Comparison of ENCODE assay signal across 16 cellular contexts in the genomic region with DNA sequence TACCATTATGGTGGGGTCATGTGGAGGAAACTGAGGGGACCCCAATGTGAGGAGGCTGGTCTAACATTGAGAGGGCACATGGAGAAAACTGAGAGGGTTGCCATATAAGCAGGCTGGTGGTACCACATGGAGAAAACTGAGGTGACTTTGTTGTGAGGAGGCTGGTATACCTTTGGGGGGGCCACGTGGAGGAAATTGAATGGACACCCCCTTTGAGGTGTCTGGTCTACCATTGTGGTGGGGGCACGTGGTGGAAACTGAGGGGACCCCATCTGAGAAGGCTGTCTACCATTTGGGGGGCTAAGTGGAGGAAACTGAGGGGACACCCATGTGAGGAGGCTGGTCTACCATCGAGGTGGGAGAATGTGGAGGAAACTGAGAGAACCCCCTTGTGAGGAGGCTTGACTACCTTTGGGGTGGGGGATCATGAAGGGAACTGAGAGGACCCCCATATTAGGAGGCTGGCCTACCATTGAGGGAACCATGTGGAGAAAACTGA.
DNase-seq lines count a peak whose midpoint lies in the region; ATAC-seq and TF ChIP-seq lines count a peak whose summit lies in the region.
"Had no signal": no experiment of that assay in that cellular context is flagged by ENCODE, and none has a peak within 500 bp of the region (broad histone marks: within the 10 kb centered on the region; RNA-seq: fewer than 3 reads in every experiment).

No MANE protein-coding gene starts in this region.

- no peaks in the 10 kb centered on the region for H3K9me3 ChIP-seq in RWPE2 (ENCODE audit: severe bottlenecking)
- H3K9me3 ChIP-seq: HAP-1 had no signal

- no peak overlapping the region for H3K4me3 ChIP-seq in RWPE2 (ENCODE audit: severe bottlenecking)
- H3K4me3 ChIP-seq: HAP-1 had no signal

- TF ChIP-seq CTCF in RWPE2 (IDR thresholded peaks at IDR 0.05; ENCODE audit: poor library complexity, severe bottlenecking), result no peak
- TF ChIP-seq CTCF in glutamatergic neuron (IDR thresholded peaks at IDR 0.05; ENCODE audit: partially characterized antibody, unreplicated experiment), result no peak

- H3K27me3 ChIP-seq in RWPE2 (ENCODE audit: insufficient read depth, poor library complexity, severe bottlenecking), result no peaks in the 10 kb centered on the region

- H3K27ac ChIP-seq in RWPE2 (ENCODE audit: poor library complexity, severe bottlenecking), result no peak overlapping the region
- H3K27ac ChIP-seq: C4-2B had no signal

- no peak overlapping the region for H3K4me3 Mint-ChIP-seq in glutamatergic neuron (ENCODE audit: unreplicated experiment)

- ATAC-seq in RWPE2 (ENCODE audit: low read depth) (no peak), HG03469 (IDR thresholded peaks at IDR 0.05; ENCODE audit: unreplicated experiment) (no peak), GM21515 (IDR thresholded peaks at IDR 0.05; ENCODE audit: unreplicated experiment) (no peak)

- no peaks in the 10 kb centered on the region for H3K36me3 ChIP-seq in RWPE2 (ENCODE audit: low read depth)
- H3K36me3 ChIP-seq: HAP-1 had no signal

- H3K9me3 Mint-ChIP-seq in glutamatergic neuron (ENCODE audit: unreplicated experiment), result peaks cover 23% of the 10 kb centered on the region

- peaks cover 37% of the 10 kb centered on the region for H3K27me3 Mint-ChIP-seq in glutamatergic neuron (ENCODE audit: unreplicated experiment)

- peak; percentile 44 for DNase-seq in activated CD8-positive, alpha-beta memory T cell treated with anti-CD3 and anti-CD28 coated beads for 24 hours
- DNase-seq in activated CD8-positive, alpha-beta memory T cell treated with anti-CD3 and anti-CD28 coated beads, Interleukin-2, amount 50 U/mL, for 4 hours, result no peak
- DNase-seq in RWPE2 (ENCODE audit: low spot score) (peak; percentile 17), glutamatergic neuron (peak; percentile 4), AML-193 (lab: John Stamatoyannopoulos, UW) (no peak)
- peak; percentile 11 for DNase-seq in stimulated activated CD8-positive, alpha-beta memory T cell treated with anti-CD3 and anti-CD28 coated beads, Interleukin-4, amount 100 ng/mL, for 48 hours
- DNase-seq: COR-L47, DMS53, NCI-H1417, NCI-H2029, NCI-H2171 treated with DMSO at 0.1 percent for 48 hours, NCI-H510A had no signal

- H3K27ac Mint-ChIP-seq in glutamatergic neuron (ENCODE audit: unreplicated experiment), result no peak overlapping the region

- peaks cover 58% of the 10 kb centered on the region for H3K36me3 Mint-ChIP-seq in glutamatergic neuron (ENCODE audit: unreplicated experiment)

- H3K4me1 Mint-ChIP-seq in glutamatergic neuron (ENCODE audit: low read depth, unreplicated experiment), result no peaks in the 10 kb centered on the region

- no peaks in the 10 kb centered on the region for H3K4me1 ChIP-seq in RWPE2 (ENCODE audit: insufficient read depth, poor library complexity, severe bottlenecking)
- H3K4me1 ChIP-seq: HAP-1 had no signal

Comparison
In these comparisons a context has a peak if more than half of its experiments do, and no peak if none do; other contexts are left out.
1. DNase-seq: peak in activated CD8-positive, alpha-beta memory T cell treated with anti-CD3 and anti-CD28 coated beads for 24 hours (single experiment), RWPE2 (single experiment), glutamatergic neuron (single experiment) and stimulated activated CD8-positive, alpha-beta memory T cell treated with anti-CD3 and anti-CD28 coated beads, Interleukin-4, amount 100 ng/mL, for 48 hours (single experiment); none in activated CD8-positive, alpha-beta memory T cell treated with anti-CD3 and anti-CD28 coated beads, Interleukin-2, amount 50 U/mL, for 4 hours (single experiment) and AML-193 (0 of 2).